ENCODE assay signal across 16 cellular contexts in the genomic region with DNA sequence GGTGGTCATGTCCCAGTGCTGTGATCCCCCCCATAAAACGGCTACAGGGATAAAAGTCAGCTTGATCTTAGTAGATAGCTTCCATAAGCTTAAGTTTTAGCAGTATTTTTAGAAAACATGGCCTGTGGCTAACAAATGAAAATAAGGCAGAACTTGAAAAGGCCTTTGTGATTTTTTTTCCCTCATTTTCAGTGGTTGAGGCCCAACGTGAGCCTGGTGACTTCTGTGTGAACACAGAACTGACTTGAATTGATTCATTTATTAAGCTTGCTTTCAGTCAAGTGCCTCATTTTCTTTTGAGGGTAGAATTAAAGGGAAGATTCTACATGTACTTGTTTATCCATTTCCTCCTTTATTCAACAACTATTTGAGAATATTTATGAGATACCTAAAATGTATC. TPM values are rescaled to one million over a fixed set of nuclear protein-coding genes. Genes with fewer than 3 reads are reported as not detected.
DNase-seq lines count a peak whose midpoint lies in the region; ATAC-seq and TF ChIP-seq lines count a peak whose summit lies in the region.
"Had no signal": no experiment of that assay in that cellular context is flagged by ENCODE, and none has a peak within 500 bp of the region (broad histone marks: within the 10 kb centered on the region; RNA-seq: fewer than 3 reads in every experiment).

No MANE protein-coding gene starts in this region.

- peak overlapping the region; percentile 18 for H3K4me3 Mint-ChIP-seq in CD8-positive, alpha-beta T cell
- H3K4me3 Mint-ChIP-seq: T-helper 2 cell treated with Interferon-gamma antibody and Interleukin-4, amounts not matched to agents 5 μg/mL and 100 μg/mL, for 36 hours had no signal

- H3K9me2 ChIP-seq in PC-9 (ENCODE audit: insufficient read depth) = no peaks in the 10 kb centered on the region

- H3K4me3 ChIP-seq in CD8-positive, alpha-beta T cell (ENCODE audit: low read depth, low read length) = no peak overlapping the region
- no peak overlapping the region for H3K4me3 ChIP-seq in PC-9
- H3K4me3 ChIP-seq in trophoblast cell (ENCODE audit: low read depth, low read length) = no peak overlapping the region
- H3K4me3 ChIP-seq in testis = no peak overlapping the region
- H3K4me3 ChIP-seq: ascending aorta, coronary artery had no signal

- H2AFZ ChIP-seq in PC-9 (no peak overlapping the region), trophoblast cell (ENCODE audit: insufficient read depth, low read length, poor library complexity) (no peak overlapping the region)

- H3K27me3 ChIP-seq in CD8-positive, alpha-beta T cell (ENCODE audit: insufficient read depth, low read length) = no peaks in the 10 kb centered on the region
- H3K27me3 ChIP-seq in PC-9 (ENCODE audit: insufficient read depth, low read depth) = no peaks in the 10 kb centered on the region
- no peaks in the 10 kb centered on the region for H3K27me3 ChIP-seq in trophoblast cell (ENCODE audit: insufficient read depth, low read length)
- no peaks in the 10 kb centered on the region for H3K27me3 ChIP-seq in testis
- H3K27me3 ChIP-seq: ascending aorta had no signal

- CTCF ChIA-PET in CD8-positive, alpha-beta T cell (lab: Charles Lee) = interaction anchor here (0.6 to 1.7 kb wide), 11 partner anchors 9 to 209 kb away, joined by 3 to 6 read pairs (median 3); no protein-coding TSS in a partner anchor
- CTCF ChIA-PET in PC-9 (lab: Charles Lee) = interaction anchor here (0.7 kb wide), 3 partner anchors 15 to 40 kb away, joined by 3 to 6 read pairs (median 5); no protein-coding TSS in a partner anchor

- H3K27me3 Mint-ChIP-seq in CD8-positive, alpha-beta T cell (ENCODE audit: low read depth) = no peaks in the 10 kb centered on the region
- H3K27me3 Mint-ChIP-seq: activated CD4-positive, alpha-beta T cell treated with anti-CD3 and anti-CD28 coated beads, Interleukin-2, amount 10 ng/mL, durations not matched to agents 24 days and 14 days had no signal

- 0 out of 2 replicates have a peak, but pooled peaks cover 5% of the 10 kb centered on the region for H4K20me1 ChIP-seq in PC-9 (ENCODE audit: insufficient read depth)

- H3K4me1 ChIP-seq in CD8-positive, alpha-beta T cell (ENCODE audit: insufficient read depth, low read length) = peaks cover 69% of the 10 kb centered on the region
- H3K4me1 ChIP-seq in PC-9 (replicated peaks; ENCODE audit: insufficient read depth) (peaks cover 40% of the 10 kb centered on the region), trophoblast cell (ENCODE audit: control insufficient read depth in 1 of 2, insufficient read depth in 2 of 2, low read length in 2 of 2) (no peaks in the 10 kb centered on the region), testis (no peaks in the 10 kb centered on the region)

- no peak overlapping the region for H3K14ac ChIP-seq in trophoblast cell (ENCODE audit: low read length)

- no peak overlapping the region for H3K27ac ChIP-seq in CD8-positive, alpha-beta T cell (ENCODE audit: low read depth, low read length)
- H3K27ac ChIP-seq in PC-9 (peak overlapping the region; percentile 53; the same call in 1 of the 2 replicates), trophoblast cell (ENCODE audit: low read depth, low read length) (no peak overlapping the region), testis (no peak overlapping the region)
- H3K27ac ChIP-seq: ascending aorta, coronary artery, KMS-11 had no signal

- H3K36me3 ChIP-seq in CD8-positive, alpha-beta T cell (ENCODE audit: insufficient read depth, low read length) = peaks cover 54% of the 10 kb centered on the region
- H3K36me3 ChIP-seq in PC-9 (ENCODE audit: low read depth) (peaks cover 91% of the 10 kb centered on the region), trophoblast cell (ENCODE audit: control insufficient read depth in 1 of 2, insufficient read depth in 2 of 2, low read length in 2 of 2) (no peaks in the 10 kb centered on the region), testis (ENCODE audit: low read depth, missing control alignments) (no peaks in the 10 kb centered on the region)

- no peak overlapping the region for H3K18ac ChIP-seq in trophoblast cell (ENCODE audit: low read length)

- H4K12ac ChIP-seq in trophoblast cell (ENCODE audit: low read depth, low read length) = no peak overlapping the region

- intact Hi-C loops in CD8-positive, alpha-beta T cell (cut with DNase I, micrococcal nuclease) = loop anchor here in 1 of 2 experiments (5.0 kb wide), 2 partner anchors 34 to 124 kb away; no protein-coding TSS in a partner anchor
- intact Hi-C loops in PC-9 (cut with micrococcal nuclease; ENCODE audit: unreplicated experiment) = no loop called here
- intact Hi-C loops in testis (cut with DNase I; ENCODE audit: low total_unique reads) = no loop called here

- no peak for TF ChIP-seq POLR2A in testis (IDR thresholded peaks at IDR 0.05)

- no peaks in the 10 kb centered on the region for H3K79me1 ChIP-seq in trophoblast cell (ENCODE audit: low read length)

- ATAC-seq in CD8-positive, alpha-beta T cell = no peak

- H3K4me2 ChIP-seq in PC-9 (no peak overlapping the region), trophoblast cell (ENCODE audit: low read length) (no peak overlapping the region)
- H3K4me2 ChIP-seq: KMS-11 had no signal

- H3K9ac ChIP-seq in trophoblast cell (ENCODE audit: low read length) = no peak overlapping the region
- H3K9ac ChIP-seq: KMS-11 had no signal

- no peak overlapping the region for H2BK5ac ChIP-seq in trophoblast cell (ENCODE audit: low read depth, low read length, poor library complexity)

- H3K27ac Mint-ChIP-seq in CD8-positive, alpha-beta T cell = peak overlapping the region; percentile 89

- peaks cover 94% of the 10 kb centered on the region for H3K36me3 Mint-ChIP-seq in CD8-positive, alpha-beta T cell

- no peaks in the 10 kb centered on the region for H3K9me3 ChIP-seq in CD8-positive, alpha-beta T cell (ENCODE audit: low read length)
- no peaks in the 10 kb centered on the region for H3K9me3 ChIP-seq in PC-9 (ENCODE audit: insufficient read depth, low read depth)
- no peaks in the 10 kb centered on the region for H3K9me3 ChIP-seq in trophoblast cell (ENCODE audit: insufficient read depth, low read depth, low read length)
- no peaks in the 10 kb centered on the region for H3K9me3 ChIP-seq in testis
- H3K9me3 ChIP-seq: ascending aorta had no signal

- POLR2A ChIA-PET in CD8-positive, alpha-beta T cell (lab: Charles Lee) = interaction anchor here (0.7 to 13.9 kb wide), 8 partner anchors 10 to 122 kb away, joined by 3 to 203 read pairs (median 5); no protein-coding TSS in a partner anchor
- POLR2A ChIA-PET in PC-9 (lab: Charles Lee; ENCODE audit: unreplicated experiment) = interaction anchor here (0.6 kb wide), 1 partner anchor 9 kb away, joined by 4 read pairs; no protein-coding TSS in a partner anchor

- H3F3A ChIP-seq in PC-9 (ENCODE audit: insufficient read depth, low read depth) = peaks cover 92% of the 10 kb centered on the region

- no TSS peak for BruUV-seq in PC-9 (replicated peaks; lab: Mats Ljungman, UMichigan)

- H3K23ac ChIP-seq in trophoblast cell (ENCODE audit: low read length) = no peak overlapping the region

- no peaks in the 10 kb centered on the region for H3K9me3 Mint-ChIP-seq in CD8-positive, alpha-beta T cell
- H3K9me3 Mint-ChIP-seq: activated CD4-positive, alpha-beta T cell treated with anti-CD3 and anti-CD28 coated beads, Interleukin-2, amount 10 ng/mL, durations not matched to agents 24 days and 14 days; T-helper 2 cell treated with Interferon-gamma antibody and Interleukin-4, amounts not matched to agents 5 μg/mL and 100 μg/mL, for 36 hours had no signal

- no peak overlapping the region for H2BK12ac ChIP-seq in trophoblast cell (ENCODE audit: low read length)

- DNase-seq in CD8-positive, alpha-beta T cell = no peak
- no peak for DNase-seq in PC-9
- DNase-seq in foreskin melanocyte = peak; percentile 93
- peak; percentile 65 for DNase-seq in pons (ENCODE audit: low spot score)
- DNase-seq in trophoblast cell = no peak
- DNase-seq in stimulated activated CD4-positive, alpha-beta T cell treated with anti-CD3 and anti-CD28 coated beads, Interleukin-2, amount 100 ng/mL, for 48 hours = no peak
- no peak for DNase-seq in testis
- DNase-seq in kidney tubule cell (ENCODE audit: low spot score) = no peak
- DNase-seq: activated CD4-positive, alpha-beta T cell treated with anti-CD3 and anti-CD28 coated beads, Interleukin-2, amount 10 ng/mL, durations not matched to agents 24 days and 14 days; DMS153; NCI-H1417; SIG-M5 had no signal

- no peak overlapping the region for H2AK5ac ChIP-seq in trophoblast cell (ENCODE audit: low read length)

- H3K4ac ChIP-seq in trophoblast cell (ENCODE audit: low read depth, low read length) = no peak overlapping the region

- no CpG with 5 or more reads among the region's 2 CpGs for WGBS in trophoblast cell (ENCODE audit: extremely low coverage, insufficient coverage, insufficient read length)
- WGBS in testis, 2 donors = 67 to 72% methylated on average over 2 of the region's 2 CpGs

- H4K91ac ChIP-seq in trophoblast cell (ENCODE audit: low read depth, low read length) = no peak overlapping the region

- H3K4me1 Mint-ChIP-seq in CD8-positive, alpha-beta T cell (ENCODE audit: low read depth) = peaks cover 85% of the 10 kb centered on the region

- peaks cover 95% of the 10 kb centered on the region for H3K79me2 ChIP-seq in PC-9 (ENCODE audit: low read depth)
- no peaks in the 10 kb centered on the region for H3K79me2 ChIP-seq in trophoblast cell (ENCODE audit: control insufficient read depth, insufficient read depth, low read length, poor library complexity)

- no peak overlapping the region for H4K8ac ChIP-seq in trophoblast cell (ENCODE audit: low read depth, low read length)

- no peak overlapping the region for H2BK120ac ChIP-seq in trophoblast cell (ENCODE audit: insufficient read depth, low read length, poor library complexity)

- TF ChIP-seq CTCF in CD8-positive, alpha-beta T cell (IDR thresholded peaks at IDR 0.05) = no peak
- TF ChIP-seq CTCF in PC-9 (conservative IDR thresholded peaks at IDR 0.05) (no peak), testis (IDR thresholded peaks at IDR 0.05) (no peak)

RNA-seq across cellular contexts. Expression of a gene that starts 44.6 kb away (rescaled TPM):
- 1,000 to 10,000 TPM; 1,070 to 1,104 TPM for total RNA-seq in CD8-positive, alpha-beta T cell
- total RNA-seq in PC-9 (2021) = 775 and 872 TPM in 2 replicates
- polyA plus RNA-seq in trophoblast cell (2013) = 15.1 and 16.7 TPM in 2 replicates
- total RNA-seq in testis = 10 to 100 TPM in 1 of 2 donors, 1 to 10 TPM in 1; 4.0 to 13.4 TPM
- 44.5 TPM for polyA plus RNA-seq in testis (ENCODE audit: insufficient read depth, low read depth, low replicate concordance)

Comparison
In these comparisons a context has a peak if more than half of its experiments do, and no peak if none do; other contexts are left out.
1. DNase-seq: peak in foreskin melanocyte (single experiment) and pons (single experiment); none in CD8-positive, alpha-beta T cell (0 of 7), PC-9 (0 of 2), trophoblast cell (0 of 2), stimulated activated CD4-positive, alpha-beta T cell treated with anti-CD3 and anti-CD28 coated beads, Interleukin-2, amount 100 ng/mL, for 48 hours (0 of 2), testis (single experiment) and kidney tubule cell (single experiment).
2. RNA of a gene that starts 44.6 kb away (total RNA-seq): 1,070 to 1,104 TPM in CD8-positive, alpha-beta T cell and 775 to 872 TPM in PC-9; 4.0 to 13.4 TPM in testis; every median in the first group is over 10 times any median in the second.